15 cellular contexts compared by ENCODE assay signal in the genomic region with DNA sequence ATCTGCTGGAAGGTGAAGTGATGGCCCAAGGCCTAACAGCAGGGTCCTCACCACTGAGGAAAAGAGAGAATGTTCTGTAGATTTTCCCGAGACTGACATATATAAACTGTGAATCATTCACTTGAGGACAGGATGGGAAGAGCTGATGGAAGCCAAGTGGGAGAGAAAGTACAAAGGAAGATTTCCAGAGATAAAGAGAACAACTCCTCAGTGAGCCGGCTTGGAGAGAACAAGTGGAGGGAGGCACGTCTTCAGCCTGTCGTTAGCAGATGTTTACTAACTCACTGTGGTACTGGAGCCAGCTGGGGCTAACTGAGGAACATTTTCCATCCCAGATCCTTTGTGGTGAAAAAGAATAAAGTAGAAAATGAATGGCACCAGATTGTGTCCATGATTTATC.
DNase-seq lines count a peak whose midpoint lies in the region; FAIRE-seq and TF ChIP-seq lines count a peak whose summit lies in the region.
"Had no signal": no experiment of that assay in that cellular context is flagged by ENCODE, and none has a peak within 500 bp of the region (broad histone marks: within the 10 kb centered on the region; RNA-seq: fewer than 3 reads in every experiment).

No MANE protein-coding gene starts in this region.

- peak; percentile 27 for FAIRE-seq in urothelium cell line (lab: Jason Lieb, UNC)

- no peak for TF ChIP-seq POLR2A in Peyer's patch (IDR thresholded peaks at IDR 0.05)

- H3K4me3 ChIP-seq in Peyer's patch (no peak overlapping the region), fibroblast of pulmonary artery (replicated peaks; ENCODE audit: low read depth, low read length) (no peak overlapping the region)

- H3K27me3 Mint-ChIP-seq in osteocyte (ENCODE audit: unreplicated experiment), result no peaks in the 10 kb centered on the region

- peak overlapping the region; percentile 31 for H3K27ac Mint-ChIP-seq in osteocyte (ENCODE audit: unreplicated experiment)
- H3K27ac Mint-ChIP-seq: activated naive CD8-positive, alpha-beta T cell treated with anti-CD3 and anti-CD28 coated beads, Interleukin-2, amount 10 ng/mL, durations not matched to agents 7 days and 5 days; CD8-positive, alpha-beta memory T cell; dendritic cell treated with granulocyte-macrophage colony-stimulating factor and Interleukin-4, amounts not matched to agents 40 ng/mL and 50 ng/mL, for 4 days; progenitor cell of endocrine pancreas had no signal

- no peak for DNase-seq in Peyer's patch
- peak; percentile 61 for DNase-seq in fibroblast of pulmonary artery (ENCODE audit: low read depth)
- DNase-seq in osteocyte (ENCODE audit: extremely low spot score, unreplicated experiment), result no peak
- no peak for DNase-seq in urothelium cell line (ENCODE audit: low spot score)
- DNase-seq in GM13976 (ENCODE audit: low spot score), result no peak
- DNase-seq in NCI-H2107 (lab: John Stamatoyannopoulos, UW), result no peak
- no peak for DNase-seq in NCI-H2227 treated with DMSO at 0.1 percent for 48 hours (lab: John Stamatoyannopoulos, UW)
- DNase-seq: activated naive CD8-positive, alpha-beta T cell treated with anti-CD3 and anti-CD28 coated beads, Interleukin-2, amount 10 ng/mL, durations not matched to agents 7 days and 5 days; CD8-positive, alpha-beta memory T cell; left colon; MV-4-11; stimulated activated CD4-positive, alpha-beta T cell treated with anti-CD3 and anti-CD28 coated beads, Interleukin-4, amount 100 ng/mL, for 4 hours; stimulated activated naive CD4-positive, alpha-beta T cell had no signal

- H3K4me3 Mint-ChIP-seq in osteocyte (ENCODE audit: unreplicated experiment), result no peak overlapping the region
- H3K4me3 Mint-ChIP-seq: activated naive CD8-positive, alpha-beta T cell treated with anti-CD3 and anti-CD28 coated beads, Interleukin-2, amount 10 ng/mL, durations not matched to agents 7 days and 5 days; CD8-positive, alpha-beta memory T cell; dendritic cell treated with granulocyte-macrophage colony-stimulating factor and Interleukin-4, amounts not matched to agents 40 ng/mL and 50 ng/mL, for 4 days had no signal

- H3K36me3 ChIP-seq in Peyer's patch, result no peaks in the 10 kb centered on the region

- no peaks in the 10 kb centered on the region for H3K4me1 ChIP-seq in Peyer's patch

- H3K9me3 ChIP-seq in Peyer's patch, result no peaks in the 10 kb centered on the region

- no peak for TF ChIP-seq CTCF in Peyer's patch (IDR thresholded peaks at IDR 0.05)
- TF ChIP-seq CTCF in fibroblast of pulmonary artery (IDR thresholded peaks at IDR 0.05; ENCODE audit: low read length, missing control alignments), result no peak
- no peak for TF ChIP-seq CTCF in osteocyte (IDR thresholded peaks at IDR 0.05)
- TF ChIP-seq CTCF in GM13976 (IDR thresholded peaks at IDR 0.05; ENCODE audit: borderline replicate concordance, control extremely low read depth, extremely low read depth, insufficient read depth, missing control alignments), result no peak

- no peaks in the 10 kb centered on the region for H3K27me3 ChIP-seq in Peyer's patch

- H3K36me3 Mint-ChIP-seq in osteocyte (ENCODE audit: unreplicated experiment), result no peaks in the 10 kb centered on the region

- peak overlapping the region; percentile 11 to 76 (median 48) for H3K27ac ChIP-seq in Peyer's patch

- in situ Hi-C loops in GM13976 (cut with MboI; ENCODE audit: low sequenced_read_pairs, unreplicated experiment), result no loop called here

- H3K4me1 Mint-ChIP-seq in osteocyte (ENCODE audit: unreplicated experiment), result peaks cover 21% of the 10 kb centered on the region
- H3K4me1 Mint-ChIP-seq: activated naive CD8-positive, alpha-beta T cell treated with anti-CD3 and anti-CD28 coated beads, Interleukin-2, amount 10 ng/mL, durations not matched to agents 7 days and 5 days; CD8-positive, alpha-beta memory T cell had no signal

- H3K9me3 Mint-ChIP-seq in osteocyte (ENCODE audit: unreplicated experiment), result no peaks in the 10 kb centered on the region
- H3K9me3 Mint-ChIP-seq: CD8-positive, alpha-beta memory T cell; dendritic cell treated with granulocyte-macrophage colony-stimulating factor and Interleukin-4, amounts not matched to agents 40 ng/mL and 50 ng/mL, for 4 days had no signal
